In the genomic region with DNA sequence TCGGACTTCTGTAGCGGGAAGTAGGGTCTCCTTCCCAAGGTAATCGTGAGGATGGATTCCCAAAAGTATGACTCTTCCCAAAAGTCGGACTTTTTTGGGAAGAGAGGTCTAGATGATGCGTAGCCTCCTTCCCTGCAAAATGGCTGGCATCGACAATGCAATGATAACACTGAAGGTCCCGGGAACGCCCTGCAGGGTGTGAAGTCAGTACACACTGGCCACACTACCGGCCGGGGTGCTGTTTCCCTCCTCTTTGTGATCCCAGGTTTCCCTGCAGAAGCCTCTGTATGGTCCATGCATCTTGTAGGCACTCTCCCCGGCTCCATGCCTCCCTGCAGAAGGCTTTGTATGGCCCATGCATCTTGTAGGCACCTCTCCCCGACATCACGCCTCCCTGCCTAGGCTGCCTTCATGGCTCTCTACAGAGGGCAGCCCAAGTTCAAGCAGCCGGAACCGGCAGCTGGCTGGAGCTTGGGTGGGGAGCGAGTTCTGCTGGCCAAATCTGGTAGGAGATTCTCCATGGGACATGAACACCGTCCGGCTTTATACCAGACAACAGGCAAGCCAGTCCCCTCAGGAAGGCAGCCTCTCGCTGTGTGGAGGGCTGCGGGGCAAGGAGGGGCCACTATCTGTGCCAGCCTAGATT, we compare ENCODE assay signal across 18 cellular contexts. TPM values are rescaled to one million over a fixed set of nuclear protein-coding genes. Genes with fewer than 3 reads are reported as not detected.
DNase-seq lines count a peak whose midpoint lies in the region; ATAC-seq and TF ChIP-seq lines count a peak whose summit lies in the region.
"Had no signal": no experiment of that assay in that cellular context is flagged by ENCODE, and none has a peak within 500 bp of the region (broad histone marks: within the 10 kb centered on the region; RNA-seq: fewer than 3 reads in every experiment).

No MANE protein-coding gene starts in this region.

- no peaks in the 10 kb centered on the region for H3K4me1 Mint-ChIP-seq in natural killer cell treated with Interleukin-12 subunit alpha and Interleukin-12 subunit beta and Interleukin-15 and Interleukin-18, amount 100 ng/mL, for 72 hours (ENCODE audit: low read depth in 2 of 2)
- peaks cover 11% of the 10 kb centered on the region for H3K4me1 Mint-ChIP-seq in type B pancreatic cell (ENCODE audit: unreplicated experiment)
- no peaks in the 10 kb centered on the region for H3K4me1 Mint-ChIP-seq in stimulated activated memory B cell treated with anti-CD40 and anti-IgM and Interleukin-4, amounts not matched to agents 10 μg/mL and 1 μg/mL and 100 μg/mL, for 72 hours
- H3K4me1 Mint-ChIP-seq: B cell; CD4-positive, CD25-positive, alpha-beta regulatory T cell; CD8-positive, alpha-beta memory T cell; IgD-negative memory B cell had no signal

- ATAC-seq in natural killer cell treated with Interleukin-12 subunit alpha and Interleukin-12 subunit beta and Interleukin-15 and Interleukin-18, amount 100 ng/mL, for 72 hours = peak; percentile 20 to 28
- ATAC-seq in stimulated activated memory B cell treated with anti-CD40 and anti-IgM and Interleukin-4, amounts not matched to agents 10 μg/mL and 1 μg/mL and 100 μg/mL, for 72 hours = no peak
- no peak for ATAC-seq in GM19035 (IDR thresholded peaks at IDR 0.05; ENCODE audit: unreplicated experiment)

- DNase-seq in coronary artery (ENCODE audit: low spot score) (peak; percentile 59), islet precursor cell (peak; percentile 49), type B pancreatic cell (ENCODE audit: extremely low spot score, unreplicated experiment) (peak; percentile 65), posterior vena cava (ENCODE audit: low spot score) (no peak)
- no peak for DNase-seq in natural killer cell treated with Interleukin-12 subunit alpha and Interleukin-12 subunit beta and Interleukin-15 and Interleukin-18, amount 100 ng/mL, for 72 hours (ENCODE audit: low spot score)
- DNase-seq: CD4-positive, CD25-positive, alpha-beta regulatory T cell; CD8-positive, alpha-beta memory T cell; COR-L47; DMS 273 treated with DMSO at 0.1 percent for 48 hours; DMS53; GM23248 had no signal

- H3K4me3 ChIP-seq in coronary artery = no peak overlapping the region
- H3K4me3 ChIP-seq: BLaER1 treated with 17β-estradiol and CSF1 and Interleukin-3, amounts not matched to agents 10 nM and 100 nM; GM23248; HAP-1 had no signal

- peaks cover 6% of the 10 kb centered on the region for H3K9me3 Mint-ChIP-seq in natural killer cell treated with Interleukin-12 subunit alpha and Interleukin-12 subunit beta and Interleukin-15 and Interleukin-18, amount 100 ng/mL, for 72 hours
- peaks cover 10% of the 10 kb centered on the region for H3K9me3 Mint-ChIP-seq in type B pancreatic cell
- peaks cover 9% of the 10 kb centered on the region for H3K9me3 Mint-ChIP-seq in stimulated activated memory B cell treated with anti-CD40 and anti-IgM and Interleukin-4, amounts not matched to agents 10 μg/mL and 1 μg/mL and 100 μg/mL, for 72 hours

- H3K27ac ChIP-seq in coronary artery = no peak overlapping the region
- H3K27ac ChIP-seq: BLaER1 treated with 17β-estradiol and CSF1 and Interleukin-3, amounts not matched to agents 10 nM and 100 nM; GM23248 had no signal

- H3K27ac Mint-ChIP-seq in natural killer cell treated with Interleukin-12 subunit alpha and Interleukin-12 subunit beta and Interleukin-15 and Interleukin-18, amount 100 ng/mL, for 72 hours = no peak overlapping the region
- no peak overlapping the region for H3K27ac Mint-ChIP-seq in type B pancreatic cell
- H3K27ac Mint-ChIP-seq in stimulated activated memory B cell treated with anti-CD40 and anti-IgM and Interleukin-4, amounts not matched to agents 10 μg/mL and 1 μg/mL and 100 μg/mL, for 72 hours = no peak overlapping the region
- H3K27ac Mint-ChIP-seq: B cell; CD4-positive, CD25-positive, alpha-beta regulatory T cell; CD8-positive, alpha-beta memory T cell; IgD-negative memory B cell had no signal

- H3K4me3 Mint-ChIP-seq in natural killer cell treated with Interleukin-12 subunit alpha and Interleukin-12 subunit beta and Interleukin-15 and Interleukin-18, amount 100 ng/mL, for 72 hours = no peak overlapping the region
- H3K4me3 Mint-ChIP-seq in type B pancreatic cell = no peak overlapping the region
- H3K4me3 Mint-ChIP-seq in stimulated activated memory B cell treated with anti-CD40 and anti-IgM and Interleukin-4, amounts not matched to agents 10 μg/mL and 1 μg/mL and 100 μg/mL, for 72 hours = no peak overlapping the region
- H3K4me3 Mint-ChIP-seq: B cell; CD4-positive, CD25-positive, alpha-beta regulatory T cell; CD8-positive, alpha-beta memory T cell; IgD-negative memory B cell had no signal

- peaks cover 0 to 2% of the 10 kb centered on the region in 2 donors for H3K27me3 Mint-ChIP-seq in natural killer cell treated with Interleukin-12 subunit alpha and Interleukin-12 subunit beta and Interleukin-15 and Interleukin-18, amount 100 ng/mL, for 72 hours
- H3K27me3 Mint-ChIP-seq in type B pancreatic cell = peaks cover 6% of the 10 kb centered on the region
- no peaks in the 10 kb centered on the region for H3K27me3 Mint-ChIP-seq in stimulated activated memory B cell treated with anti-CD40 and anti-IgM and Interleukin-4, amounts not matched to agents 10 μg/mL and 1 μg/mL and 100 μg/mL, for 72 hours
- H3K27me3 Mint-ChIP-seq: CD8-positive, alpha-beta memory T cell; IgD-negative memory B cell had no signal

- no peak for TF ChIP-seq CTCF in coronary artery (IDR thresholded peaks at IDR 0.05)
- TF ChIP-seq CTCF in type B pancreatic cell (conservative IDR thresholded peaks at IDR 0.05) = no peak

- H3K36me3 Mint-ChIP-seq in natural killer cell treated with Interleukin-12 subunit alpha and Interleukin-12 subunit beta and Interleukin-15 and Interleukin-18, amount 100 ng/mL, for 72 hours = no peaks in the 10 kb centered on the region
- peaks cover 3% of the 10 kb centered on the region for H3K36me3 Mint-ChIP-seq in type B pancreatic cell
- no peaks in the 10 kb centered on the region for H3K36me3 Mint-ChIP-seq in stimulated activated memory B cell treated with anti-CD40 and anti-IgM and Interleukin-4, amounts not matched to agents 10 μg/mL and 1 μg/mL and 100 μg/mL, for 72 hours
- H3K36me3 Mint-ChIP-seq: CD4-positive, CD25-positive, alpha-beta regulatory T cell; CD8-positive, alpha-beta memory T cell; IgD-negative memory B cell had no signal

- intact Hi-C loops in posterior vena cava (cut with DNase I) = no loop called here

RNA-seq across cellular contexts. Expression of a gene that starts 23.3 kb away (rescaled TPM):
- total RNA-seq in natural killer cell treated with Interleukin-12 subunit alpha and Interleukin-12 subunit beta and Interleukin-15 and Interleukin-18, amount 100 ng/mL, for 72 hours = not detected
- total RNA-seq in type B pancreatic cell (ENCODE audit: low replicate concordance) = 7.5 and 17.7 TPM in 2 replicates
- 1 to 10 TPM in 1 of 2 donors, under 1 TPM in 1; 0.51 to 1.1 TPM for total RNA-seq in posterior vena cava
- total RNA-seq: A172; B cell; CD4-positive, CD25-positive, alpha-beta regulatory T cell; CD8-positive, alpha-beta memory T cell; GM23248 had no signal

Comparison
In these comparisons a context has a peak if more than half of its experiments do, and no peak if none do; other contexts are left out.
1. DNase-seq: peak in coronary artery (single experiment), islet precursor cell (single experiment) and type B pancreatic cell (single experiment); none in natural killer cell treated with Interleukin-12 subunit alpha and Interleukin-12 subunit beta and Interleukin-15 and Interleukin-18, amount 100 ng/mL, for 72 hours (single experiment) and posterior vena cava (single experiment).
2. ATAC-seq: peak in natural killer cell treated with Interleukin-12 subunit alpha and Interleukin-12 subunit beta and Interleukin-15 and Interleukin-18, amount 100 ng/mL, for 72 hours (2 of 2); none in stimulated activated memory B cell treated with anti-CD40 and anti-IgM and Interleukin-4, amounts not matched to agents 10 μg/mL and 1 μg/mL and 100 μg/mL, for 72 hours (single experiment) and GM19035 (single experiment).